ENCODE assay signal across 24 cellular contexts in the genomic region with DNA sequence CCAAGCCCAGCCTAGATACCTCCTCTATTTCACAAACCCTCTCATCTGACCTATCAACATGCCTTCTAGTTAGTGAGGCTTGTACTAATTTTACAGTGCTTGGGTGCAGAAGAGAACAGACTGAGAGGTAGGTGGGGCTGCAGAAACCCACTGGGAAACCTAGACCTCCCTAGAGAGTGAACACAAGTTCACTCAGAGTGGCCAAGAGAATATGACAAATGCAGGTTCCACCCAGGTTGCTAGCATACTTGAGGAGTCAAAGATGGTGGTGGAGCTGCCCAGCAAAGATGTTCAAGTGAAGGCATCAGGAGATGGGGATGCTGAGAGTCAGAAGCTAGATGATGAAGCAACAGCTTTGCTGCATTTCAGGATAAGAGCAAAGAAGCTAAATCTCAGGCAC.
"Had no signal": no experiment of that assay in that cellular context is flagged by ENCODE, and none has a peak within 500 bp of the region (broad histone marks: within the 10 kb centered on the region; RNA-seq: fewer than 3 reads in every experiment).

No MANE protein-coding gene starts in this region.

- H3K27ac ChIP-seq: stomach, suprapubic skin, testis, thoracic aorta, thyroid gland, tibial artery, tibial nerve, transverse colon, upper lobe of left lung, upper lobe of right lung, uterus, vagina had no signal

- H3K9me3 ChIP-seq: stomach, suprapubic skin, testis, thoracic aorta, thyroid gland, tibial artery, tibial nerve, transverse colon, upper lobe of left lung, upper lobe of right lung, uterus, vagina had no signal

- H3K27me3 ChIP-seq: stomach, testis, thyroid gland, tibial artery, tibial nerve, transverse colon, upper lobe of left lung, upper lobe of right lung, uterus, vagina had no signal

- DNase-seq: stimulated activated CD4-positive, alpha-beta T cell treated with anti-CD3 and anti-CD28 coated beads, Interleukin-2, amount 100 ng/mL, for 48 hours; stimulated activated CD4-positive, alpha-beta T cell treated with anti-CD3 and anti-CD28 coated beads, Interleukin-4, amount 100 ng/mL, for 1 hour; stimulated activated CD4-positive, alpha-beta T cell treated with anti-CD3 and anti-CD28 coated beads, Interleukin-4, amount 100 ng/mL, for 24 hours; stimulated activated CD4-positive, alpha-beta T cell treated with anti-CD3 and anti-CD28 coated beads, Interleukin-4, amount 100 ng/mL, for 4 hours; stimulated activated CD8-positive, alpha-beta memory T cell treated with anti-CD3 and anti-CD28 coated beads, Interleukin-4, amount 100 ng/mL, for 48 hours; stimulated activated naive B cell treated with anti-CD40 and anti-IgM and Interleukin-4, amounts not matched to agents 10 μg/mL and 1 μg/mL and 100 μg/mL, for 72 hours; stimulated activated naive CD4-positive, alpha-beta T cell; stimulated activated naive CD4-positive, alpha-beta T cell treated with Interleukin-2 at 50 U/mL for 16 hours; stimulated activated naive CD8-positive, alpha-beta T cell treated with anti-CD3 and anti-CD28 coated beads, Interleukin-15, amount 100 ng/mL, for 72 hours; stimulated activated naive CD8-positive, alpha-beta T cell treated with anti-CD3 and anti-CD28 coated beads, Interleukin-15, Interleukin-2, amounts not matched to agents 100 U/mL and 50 U/mL, for 24 hours; stomach; substantia nigra; testis; thyroid gland; tibial artery; transverse colon; trophoblast cell; upper lobe of left lung; upper lobe of right lung; uterus had no signal

- H3K4me3 ChIP-seq: stomach, suprapubic skin, testis, thoracic aorta, thyroid gland, tibial artery, tibial nerve, transverse colon, upper lobe of left lung, upper lobe of right lung, uterus, vagina had no signal

- H3K4me1 ChIP-seq: stomach, testis, thyroid gland, tibial artery, tibial nerve, transverse colon, upper lobe of left lung, upper lobe of right lung, uterus, vagina had no signal

- H3K36me3 ChIP-seq: stomach, suprapubic skin, thoracic aorta, thyroid gland, tibial artery, tibial nerve, transverse colon, upper lobe of left lung, upper lobe of right lung, uterus, vagina had no signal
